ENCODE assay signal across 19 cellular contexts in the genomic region with DNA sequence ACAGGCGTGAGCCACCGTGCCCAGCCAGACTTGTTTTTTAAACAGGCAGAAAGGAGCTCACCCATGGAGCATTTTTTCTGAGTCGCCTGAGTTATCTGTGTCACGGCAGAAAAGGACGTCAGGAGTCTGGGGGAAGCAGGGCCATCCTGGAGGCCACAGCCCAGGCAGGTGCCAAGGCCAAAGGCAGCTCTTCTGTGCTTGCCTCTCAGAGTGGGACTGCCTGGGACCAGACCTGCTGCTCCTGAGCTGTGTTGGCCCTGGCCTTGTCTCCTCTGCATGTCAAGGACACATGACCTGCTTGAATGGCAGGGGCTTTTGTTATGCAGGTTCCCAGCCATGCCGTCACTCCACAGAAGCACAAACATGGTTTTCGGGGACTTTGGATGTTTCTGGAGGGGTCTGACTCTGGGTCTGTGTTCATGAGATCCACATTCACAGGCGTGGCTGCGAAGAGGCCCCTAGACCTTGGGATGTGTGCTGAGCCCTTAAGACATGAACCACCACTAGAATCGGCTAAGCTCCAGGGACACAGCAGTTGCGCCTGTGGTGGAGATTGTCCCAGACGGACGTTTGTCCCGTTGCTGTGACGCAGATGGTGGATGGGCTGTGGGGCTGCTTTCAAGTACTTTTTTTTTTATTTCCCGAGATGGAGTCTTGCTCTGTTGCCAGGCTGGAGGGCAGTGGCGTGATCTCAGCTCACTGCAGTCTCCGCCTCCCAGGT. TPM values are rescaled to one million over a fixed set of nuclear protein-coding genes. Genes with fewer than 3 reads are reported as not detected.
DNase-seq lines count a peak whose midpoint lies in the region; ATAC-seq and TF ChIP-seq lines count a peak whose summit lies in the region.
"Had no signal": no experiment of that assay in that cellular context is flagged by ENCODE, and none has a peak within 500 bp of the region (broad histone marks: within the 10 kb centered on the region; RNA-seq: fewer than 3 reads in every experiment).

No MANE protein-coding gene starts in this region.

- no peaks in the 10 kb centered on the region for H3K9me2 ChIP-seq in hepatocyte (replicated peaks; ENCODE audit: insufficient read depth)

- H3K27me3 ChIP-seq in HL-60 (ENCODE audit: insufficient read depth, poor library complexity, severe bottlenecking): no peaks in the 10 kb centered on the region
- no peaks in the 10 kb centered on the region for H3K27me3 ChIP-seq in body of pancreas
- H3K27me3 ChIP-seq in hepatocyte: no peaks in the 10 kb centered on the region
- no peaks in the 10 kb centered on the region for H3K27me3 ChIP-seq in suprapubic skin
- no peaks in the 10 kb centered on the region for H3K27me3 ChIP-seq in aorta (ENCODE audit: control insufficient read depth in 1 of 2, insufficient read depth in 2 of 2, low read length in 1 of 2)
- H3K27me3 ChIP-seq: right lobe of liver had no signal

- ATAC-seq in body of pancreas (peak; percentile 45), aorta (ENCODE audit: low FRiP score) (no peak), HG03457 (IDR thresholded peaks at IDR 0.05; ENCODE audit: unreplicated experiment) (no peak), HG02623 (IDR thresholded peaks at IDR 0.05; ENCODE audit: unreplicated experiment) (no peak)
- ATAC-seq: activated naive CD8-positive, alpha-beta T cell treated with anti-CD3 and anti-CD28 coated beads, Interleukin-2, amount 50 U/mL, for 24 hours; natural killer cell treated with Interleukin-12 subunit alpha and Interleukin-12 subunit beta and Interleukin-15 and Interleukin-18, amount 100 ng/mL, for 72 hours had no signal

- intact Hi-C loops in body of pancreas (cut with DNase I) (no loop called here), aorta (cut with DNase I) (loop anchor here (5.0 to 10.0 kb wide), 6 partner anchors 51 to 201 kb away; a partner anchor contains a TSS)

- no peak overlapping the region for H3K4me2 ChIP-seq in hepatocyte

- H2AFZ ChIP-seq in hepatocyte: no peak overlapping the region

- TF ChIP-seq EP300 in suprapubic skin (IDR thresholded peaks at IDR 0.05): no peak

- TF ChIP-seq POLR2A in body of pancreas (IDR thresholded peaks at IDR 0.05) (no peak), suprapubic skin (IDR thresholded peaks at IDR 0.05) (no peak)

- peaks cover 95% of the 10 kb centered on the region for H3K79me2 ChIP-seq in hepatocyte

- H3K9me3 ChIP-seq in body of pancreas: no peaks in the 10 kb centered on the region
- H3K9me3 ChIP-seq in hepatocyte (ENCODE audit: low read depth): no peaks in the 10 kb centered on the region
- H3K9me3 ChIP-seq in suprapubic skin: no peaks in the 10 kb centered on the region
- H3K9me3 ChIP-seq in aorta (ENCODE audit: control insufficient read depth, low read length): no peaks in the 10 kb centered on the region
- H3K9me3 ChIP-seq: right lobe of liver had no signal

- H3K4me3 ChIP-seq in HL-60 (replicated peaks; ENCODE audit: insufficient read depth, low read length): no peak overlapping the region
- H3K4me3 ChIP-seq in body of pancreas: no peak overlapping the region
- H3K4me3 ChIP-seq in hepatocyte: no peak overlapping the region
- no peak overlapping the region for H3K4me3 ChIP-seq in suprapubic skin
- H3K4me3 ChIP-seq in aorta (ENCODE audit: low read length in 2 of 2): no peak overlapping the region
- H3K4me3 ChIP-seq: right lobe of liver had no signal

- H3K36me3 ChIP-seq in body of pancreas (replicated peaks in 1 of 2; ENCODE audit: insufficient read depth in 1 of 2, low read depth in 2 of 2): no peaks in the 10 kb centered on the region
- H3K36me3 ChIP-seq in hepatocyte (replicated peaks; ENCODE audit: insufficient read depth, low read depth): no peaks in the 10 kb centered on the region
- H3K36me3 ChIP-seq in suprapubic skin: no peaks in the 10 kb centered on the region
- no peaks in the 10 kb centered on the region for H3K36me3 ChIP-seq in aorta (ENCODE audit: control insufficient read depth in 1 of 2, insufficient read depth in 2 of 2, low read length in 1 of 2)
- H3K36me3 ChIP-seq: right lobe of liver had no signal

- H4K20me1 ChIP-seq in hepatocyte (ENCODE audit: insufficient read depth, poor library complexity, severe bottlenecking): peaks cover 92% of the 10 kb centered on the region

- H3K4me1 ChIP-seq in body of pancreas (peaks cover 55% of the 10 kb centered on the region), hepatocyte (ENCODE audit: insufficient read depth) (peaks cover 15% of the 10 kb centered on the region), suprapubic skin (peaks cover 53% of the 10 kb centered on the region), aorta (ENCODE audit: control insufficient read depth in 1 of 2, insufficient read depth in 2 of 2, low read length in 2 of 2) (peaks cover 0 to 2% of the 10 kb centered on the region in 2 donors)

- no peak for DNase-seq in HL-60 (ENCODE audit: low read depth in 1 of 2, low spot score in 1 of 2)
- DNase-seq in body of pancreas: peak; percentile 45 to 65 (median 64)
- DNase-seq in hepatocyte (ENCODE audit: low spot score): no peak
- DNase-seq in suprapubic skin (ENCODE audit: low spot score in 2 of 2): no peak
- DNase-seq in iPS-NIHi11 (ENCODE audit: low spot score): no peak
- DNase-seq in aorta: no peak
- DNase-seq: activated CD4-positive, alpha-beta T cell treated with anti-CD3 and anti-CD28 coated beads for 48 hours; activated naive CD8-positive, alpha-beta T cell treated with anti-CD3 and anti-CD28 coated beads, Interleukin-2, amount 50 U/mL, for 24 hours; activated T-cell treated with anti-CD3 and anti-CD28 coated beads for 4 hours; hippocampal formation; NCI-H1092 treated with DMSO at 0.1 percent for 48 hours; NCI-H2227 treated with DMSO at 0.1 percent for 48 hours; right lobe of liver; SIG-M5; stimulated activated CD4-positive, alpha-beta T cell treated with anti-CD3 and anti-CD28 coated beads, Interleukin-4, amount 100 ng/mL, for 1 hour; T-helper 9 cell had no signal

- 42 to 58% methylated on average over 11 to 18 of the region's 18 CpGs for WGBS in body of pancreas, 2 donors
- WGBS in hepatocyte (ENCODE audit: low lambda C conversion rate, missing lambda C conversion rate): 93% methylated on average over 18 of the region's 18 CpGs
- WGBS in suprapubic skin: 78% methylated on average over 12 of the region's 18 CpGs
- WGBS in aorta, 2 donors: 75 to 78% methylated on average over 18 of the region's 18 CpGs

- TF ChIP-seq CTCF in HL-60 (IDR thresholded peaks at IDR 0.05; ENCODE audit: insufficient read depth, low read length) (no peak), body of pancreas (IDR thresholded peaks at IDR 0.05) (no peak), hepatocyte (IDR thresholded peaks at IDR 0.05; ENCODE audit: poor library complexity) (no peak), suprapubic skin (IDR thresholded peaks at IDR 0.05) (no peak)

- H3K27ac ChIP-seq in HL-60 (replicated peaks): peak overlapping the region; percentile 15; the same call in 1 of the 2 replicates
- H3K27ac ChIP-seq in body of pancreas: peak overlapping the region in 3 of 4 donors; percentile 24 to 62 (median 62)
- peak overlapping the region; percentile 18 for H3K27ac ChIP-seq in hepatocyte
- H3K27ac ChIP-seq in suprapubic skin: peak overlapping the region; percentile 7
- peak overlapping the region in 1 of 2 donors; percentile 36 for H3K27ac ChIP-seq in aorta (ENCODE audit: low read depth in 1 of 2, low read length in 2 of 2)
- H3K27ac ChIP-seq: right lobe of liver had no signal

RNA-seq across cellular contexts. Expression of a gene that starts 33.8 kb away (rescaled TPM):
- total RNA-seq in body of pancreas (10 to 100 TPM; 10.6 to 25.1 TPM), hepatocyte (30.2 and 40.9 TPM in 2 replicates), suprapubic skin (10 to 100 TPM; 62.7 to 94.5 (median 78.4) TPM), aorta (10 to 100 TPM; 52.0 to 58.8 TPM)
- polyA plus RNA-seq in hepatocyte (29.5 and 37.7 TPM in 2 replicates), aorta (10 to 100 TPM; 15.3 to 19.5 TPM)

Comparison
In these comparisons a context has a peak if more than half of its experiments do, and no peak if none do; other contexts are left out.
1. DNase-seq: peak in body of pancreas (4 of 4); none in HL-60 (0 of 2), hepatocyte (single experiment), suprapubic skin (0 of 2), iPS-NIHi11 (single experiment) and aorta (0 of 2).